8 cellular contexts compared by ENCODE assay signal in genomic region chr1:54403808-54404261, GRCh38. TPM values are rescaled to one million over a fixed set of nuclear protein-coding genes. Genes with fewer than 3 reads are reported as not detected.
DNase-seq lines count a peak whose midpoint lies in the region; ATAC-seq and TF ChIP-seq lines count a peak whose summit lies in the region.

No MANE protein-coding gene starts in this region.

- peak overlapping the region; percentile 58 for H3K4me3 ChIP-seq in kidney epithelial cell (ENCODE audit: low read depth, low read length)
- peak overlapping the region in 3 of 4 donors; percentile 85 to 98 (median 97) for H3K4me3 ChIP-seq in upper lobe of left lung
- H3K4me3 ChIP-seq in heart left ventricle = peak overlapping the region in 6 of 12 donors; percentile 6 to 98 (median 84)

- TF ChIP-seq CTCF in kidney epithelial cell (IDR thresholded peaks at IDR 0.05; ENCODE audit: insufficient read depth, low read length, poor library complexity, severe bottlenecking) (no peak), upper lobe of left lung (IDR thresholded peaks at IDR 0.05) (no peak), heart left ventricle (IDR thresholded peaks at IDR 0.05) (no peak)

- no peaks in the 10 kb centered on the region for H3K27me3 ChIP-seq in kidney epithelial cell (ENCODE audit: control insufficient read depth, insufficient read depth, low read length)
- H3K27me3 ChIP-seq in upper lobe of left lung = no peaks in the 10 kb centered on the region
- no peaks in the 10 kb centered on the region for H3K27me3 ChIP-seq in heart left ventricle

- TF ChIP-seq EP300 in upper lobe of left lung (IDR thresholded peaks at IDR 0.05) = no peak

- peaks cover 37% of the 10 kb centered on the region for H3K36me3 Mint-ChIP-seq in activated T-cell treated with anti-CD3 and anti-CD28 coated beads, Interleukin-2, amount 50 U/mL, for 4 hours (ENCODE audit: insufficient read depth)

- H3K9me3 Mint-ChIP-seq in activated T-cell treated with anti-CD3 and anti-CD28 coated beads, Interleukin-2, amount 50 U/mL, for 4 hours = no peaks in the 10 kb centered on the region

- no peaks in the 10 kb centered on the region for H3K9me3 ChIP-seq in upper lobe of left lung
- no peaks in the 10 kb centered on the region for H3K9me3 ChIP-seq in heart left ventricle

- DNase-seq in stimulated activated CD4-positive, alpha-beta T cell treated with anti-CD3 and anti-CD28 coated beads, Interleukin-15, amount 100 ng/mL, for 24 hours = peak; percentile 46
- no peak for DNase-seq in stimulated activated CD4-positive, alpha-beta T cell treated with anti-CD3 and anti-CD28 coated beads, Interleukin-4, amount 100 ng/mL, for 24 hours
- DNase-seq in activated T-cell treated with anti-CD3 and anti-CD28 coated beads, Interleukin-2, amount 50 U/mL, for 4 hours = no peak
- DNase-seq in kidney epithelial cell (ENCODE audit: low read depth) = no peak
- no peak for DNase-seq in upper lobe of left lung
- no peak for DNase-seq in H4 (ENCODE audit: low spot score)
- no peak for DNase-seq in heart left ventricle

- H3K4me1 ChIP-seq in upper lobe of left lung (peaks cover 29 to 50% (median 41%) of the 10 kb centered on the region in 4 donors), heart left ventricle (peaks cover 4 to 69% (median 48%) of the 10 kb centered on the region in 12 donors)

- H3K27ac ChIP-seq in upper lobe of left lung = peak overlapping the region in 1 of 4 donors; percentile 27
- H3K27ac ChIP-seq in heart left ventricle = peak overlapping the region in 5 of 12 donors; percentile 20 to 94 (median 47)

- no peaks in the 10 kb centered on the region for H3K27me3 Mint-ChIP-seq in activated T-cell treated with anti-CD3 and anti-CD28 coated beads, Interleukin-2, amount 50 U/mL, for 4 hours (ENCODE audit: low read depth)

- intact Hi-C loops in heart left ventricle (cut with DNase I) = loop anchor here (2.0 to 10.0 kb wide), 14 partner anchors 42 to 329 kb away; partner anchors contain the start of genes ACOT11 (in 1 of the 10), CYB5RL (in 1 of the 10) and MRPL37 (in 1 of the 10)

- WGBS in upper lobe of left lung, 2 donors = 36 to 48% methylated on average over 10 of the region's 10 CpGs
- 55 to 58% (median 56%) methylated on average over 10 of the region's 10 CpGs for WGBS in heart left ventricle, 4 donors

- no peak for TF ChIP-seq POLR2A in upper lobe of left lung (IDR thresholded peaks at IDR 0.05)
- no peak for TF ChIP-seq POLR2A in heart left ventricle (IDR thresholded peaks at IDR 0.05)

- H3K4me3 Mint-ChIP-seq in activated T-cell treated with anti-CD3 and anti-CD28 coated beads, Interleukin-2, amount 50 U/mL, for 4 hours = peak overlapping the region; percentile 80

- peaks cover 69% of the 10 kb centered on the region for H3K4me1 Mint-ChIP-seq in activated T-cell treated with anti-CD3 and anti-CD28 coated beads, Interleukin-2, amount 50 U/mL, for 4 hours (ENCODE audit: low read depth)

- H3K36me3 ChIP-seq in kidney epithelial cell (ENCODE audit: control insufficient read depth, insufficient read depth, low read length) (peaks cover 1% of the 10 kb centered on the region), upper lobe of left lung (peaks cover 11 to 40% (median 16%) of the 10 kb centered on the region in 4 donors), heart left ventricle (peaks cover 0 to 41% (median 31%) of the 10 kb centered on the region in 9 donors)

- ATAC-seq in activated T-cell treated with anti-CD3 and anti-CD28 coated beads, Interleukin-2, amount 50 U/mL, for 4 hours = no peak
- ATAC-seq in upper lobe of left lung (ENCODE audit: low FRiP score in 2 of 2) (no peak), heart left ventricle (no peak), HG03520 (IDR thresholded peaks at IDR 0.05; ENCODE audit: unreplicated experiment) (no peak)

RNA-seq across cellular contexts. Expression of gene SSBP3, which starts 2.4 kb away (rescaled TPM):
- total RNA-seq in activated T-cell treated with anti-CD3 and anti-CD28 coated beads, Interleukin-2, amount 50 U/mL, for 4 hours = 10 to 100 TPM; 36.2 to 39.1 (median 37.5) TPM
- total RNA-seq in kidney epithelial cell (19.7 and 20.9 TPM in 2 replicates), upper lobe of left lung (10 to 100 TPM; 17.8 to 35.6 (median 26.4) TPM), heart left ventricle (10 to 100 TPM; 20.8 to 61.8 (median 48.3) TPM)
- 13.6 and 13.7 TPM in 2 replicates for total RNA-seq in H4 (2014; rRNA removed; shearing (Covaris generic))
- 10 to 100 TPM; 21.4 to 30.7 TPM for polyA plus RNA-seq in heart left ventricle
